1 cellular context compared by ENCODE assay signal in the genomic region with DNA sequence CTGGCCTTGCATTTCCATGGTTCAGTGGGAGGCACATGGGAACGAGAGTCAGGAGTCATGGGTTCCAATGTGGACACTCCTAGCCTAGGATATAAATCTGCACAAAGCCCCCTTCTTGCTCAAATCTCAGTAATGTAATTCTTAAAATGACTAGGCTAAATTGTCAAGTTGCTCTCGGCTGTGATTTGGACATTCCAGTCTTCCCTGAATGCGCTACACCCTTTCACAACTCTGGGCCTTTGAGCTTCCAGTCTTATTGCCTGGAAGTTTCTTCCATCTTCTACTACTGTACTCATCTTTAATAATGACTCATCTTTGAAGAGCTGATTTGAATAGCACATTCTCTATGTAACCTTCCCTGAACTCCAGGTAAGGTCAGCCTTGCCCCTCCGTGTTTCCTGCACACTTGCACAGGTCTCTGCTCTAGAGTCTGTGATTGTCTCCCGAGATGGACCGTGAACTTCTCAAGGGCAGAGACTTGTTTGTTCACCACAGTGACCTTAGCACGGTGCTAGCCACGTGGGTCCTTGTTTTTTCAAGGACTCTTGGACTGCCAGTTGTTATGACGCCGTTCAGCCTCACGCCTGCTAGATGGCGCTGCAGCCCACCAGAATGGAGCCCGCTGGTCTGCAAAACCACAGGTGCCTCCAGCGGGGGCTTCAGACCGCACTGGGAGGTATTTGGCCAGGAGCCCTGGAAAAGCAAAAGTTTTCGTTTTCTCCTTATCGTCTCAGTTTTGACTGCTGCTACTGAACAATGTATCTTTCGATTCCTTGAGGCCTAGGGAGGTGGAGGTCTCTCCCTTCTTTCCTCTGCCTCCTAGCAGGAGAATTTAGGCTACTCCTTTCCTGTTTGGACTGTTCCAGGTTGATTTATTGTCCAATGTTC.
A peak's percentile ranks its signal among the peaks of the same experiment; 100 is the strongest.
TF ChIP-seq lines count a peak whose summit lies in the region.

No MANE protein-coding gene starts in this region.

TF ChIP-seq in IMR-90, 13 proteins besides CTCF, POLR2A, EP300 and RAD21 (continued from another document):
- TF ChIP-seq, protein P1, sequence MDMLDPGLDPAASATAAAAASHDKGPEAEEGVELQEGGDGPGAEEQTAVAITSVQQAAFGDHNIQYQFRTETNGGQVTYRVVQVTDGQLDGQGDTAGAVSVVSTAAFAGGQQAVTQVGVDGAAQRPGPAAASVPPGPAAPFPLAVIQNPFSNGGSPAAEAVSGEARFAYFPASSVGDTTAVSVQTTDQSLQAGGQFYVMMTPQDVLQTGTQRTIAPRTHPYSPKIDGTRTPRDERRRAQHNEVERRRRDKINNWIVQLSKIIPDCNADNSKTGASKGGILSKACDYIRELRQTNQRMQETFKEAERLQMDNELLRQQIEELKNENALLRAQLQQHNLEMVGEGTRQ (IDR thresholded peaks at IDR 0.05; ENCODE audit: low read depth, low read length) = peak; percentile 62
- TF ChIP-seq MXI1 (IDR thresholded peaks at IDR 0.05; ENCODE audit: borderline replicate concordance, low read depth, low read length) = no peak
- TF ChIP-seq MAZ (IDR thresholded peaks at IDR 0.05; ENCODE audit: borderline replicate concordance, low read depth, low read length) = peak; percentile 14; the same call in 1 of the 2 replicates
